10 cellular contexts compared by ENCODE assay signal in the genomic region with DNA sequence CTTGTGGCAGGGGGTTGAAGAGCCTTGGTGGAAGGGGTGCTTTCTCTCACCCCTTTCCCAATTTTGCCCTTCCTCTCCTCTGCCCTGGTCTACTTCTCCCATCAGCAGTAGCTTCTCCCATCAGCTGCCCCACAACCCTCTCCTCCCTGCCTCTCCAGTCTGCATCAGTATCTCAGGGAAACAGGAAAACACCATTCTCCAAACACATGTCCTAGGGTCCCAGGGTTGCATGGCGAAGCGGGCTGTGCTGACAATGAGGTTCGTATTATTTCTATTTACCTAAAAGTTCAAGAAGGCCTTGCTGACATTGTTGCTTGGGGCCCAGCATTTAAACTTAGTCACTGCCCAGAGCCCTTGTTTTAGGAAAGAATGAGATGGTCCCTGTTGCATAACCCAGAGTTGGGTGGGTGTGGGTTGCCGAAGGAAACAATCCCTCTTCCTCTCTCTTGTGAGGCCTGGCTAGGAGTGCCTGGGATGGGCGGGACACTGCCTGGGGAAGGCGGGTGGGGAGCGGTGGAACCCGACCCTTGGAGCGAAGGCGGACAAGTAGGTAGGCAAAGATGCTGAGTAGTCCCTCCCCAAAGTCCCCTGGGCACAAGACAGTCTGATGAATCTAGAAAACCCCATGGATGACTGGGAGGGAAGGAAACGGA. TPM values are rescaled to one million over a fixed set of nuclear protein-coding genes. Genes with fewer than 3 reads are reported as not detected.
DNase-seq lines count a peak whose midpoint lies in the region; ATAC-seq and TF ChIP-seq lines count a peak whose summit lies in the region.
"Had no signal": no experiment of that assay in that cellular context is flagged by ENCODE, and none has a peak within 500 bp of the region (broad histone marks: within the 10 kb centered on the region; RNA-seq: fewer than 3 reads in every experiment).

No MANE protein-coding gene starts in this region.

- peak overlapping the region in 35 of 59 donors; percentile 18 to 94 (median 86) for H3K27ac ChIP-seq in dorsolateral prefrontal cortex

- H3K9me3 Mint-ChIP-seq in natural killer cell treated with Interleukin-12 subunit alpha and Interleukin-12 subunit beta and Interleukin-15 and Interleukin-18, amount 100 ng/mL, for 72 hours, result no peaks in the 10 kb centered on the region
- no peaks in the 10 kb centered on the region for H3K9me3 Mint-ChIP-seq in natural killer cell

- H3K27ac Mint-ChIP-seq in natural killer cell treated with Interleukin-12 subunit alpha and Interleukin-12 subunit beta and Interleukin-15 and Interleukin-18, amount 100 ng/mL, for 72 hours, result no peak overlapping the region
- H3K27ac Mint-ChIP-seq in natural killer cell, result no peak overlapping the region

- no peak for DNase-seq in natural killer cell treated with Interleukin-12 subunit alpha and Interleukin-12 subunit beta and Interleukin-15 and Interleukin-18, amount 100 ng/mL, for 72 hours (ENCODE audit: low spot score)
- DNase-seq in natural killer cell (no peak), dorsolateral prefrontal cortex (no peak), mesenteric fat pad (ENCODE audit: low spot score) (peak; percentile 91), NCI-H82 (lab: John Stamatoyannopoulos, UW) (no peak)
- no peak for DNase-seq in stimulated activated CD4-positive, alpha-beta T cell treated with anti-CD3 and anti-CD28 coated beads, Interleukin-2, amount 100 ng/mL, for 48 hours
- DNase-seq: activated CD4-positive, alpha-beta T cell treated with anti-CD3 and anti-CD28 coated beads for 4 hours; pancreas had no signal

- no peak for TF ChIP-seq CTCF in natural killer cell (IDR thresholded peaks at IDR 0.05)
- TF ChIP-seq CTCF in dorsolateral prefrontal cortex (IDR thresholded peaks at IDR 0.05 in 54 of 56, conservative IDR thresholded peaks at IDR 0.05 in 2 of 56; ENCODE audit: low read depth in 1 of 56, partially characterized antibody in 56 of 56), result no peak

- peaks cover 7 to 12% of the 10 kb centered on the region in 2 donors for H3K27me3 Mint-ChIP-seq in natural killer cell treated with Interleukin-12 subunit alpha and Interleukin-12 subunit beta and Interleukin-15 and Interleukin-18, amount 100 ng/mL, for 72 hours
- H3K27me3 Mint-ChIP-seq in natural killer cell (ENCODE audit: low read depth in 2 of 2), result peaks cover 0 to 14% of the 10 kb centered on the region in 2 donors

- H3K4me3 Mint-ChIP-seq in natural killer cell treated with Interleukin-12 subunit alpha and Interleukin-12 subunit beta and Interleukin-15 and Interleukin-18, amount 100 ng/mL, for 72 hours, result peak overlapping the region; percentile 74
- H3K4me3 Mint-ChIP-seq in natural killer cell, result no peak overlapping the region

- H3K27me3 ChIP-seq in dorsolateral prefrontal cortex, result no peaks in the 10 kb centered on the region
- H3K27me3 ChIP-seq: pancreas had no signal

- intact Hi-C loops in natural killer cell (cut with micrococcal nuclease) (no loop called here), dorsolateral prefrontal cortex (cut with DNase I) (loop anchor here in 1 of 2 donors (5.0 kb wide), 1 partner anchor 86 kb away; a partner anchor contains a TSS)

- H3K36me3 Mint-ChIP-seq in natural killer cell treated with Interleukin-12 subunit alpha and Interleukin-12 subunit beta and Interleukin-15 and Interleukin-18, amount 100 ng/mL, for 72 hours, result no peaks in the 10 kb centered on the region
- no peaks in the 10 kb centered on the region for H3K36me3 Mint-ChIP-seq in natural killer cell

- peak overlapping the region in 19 of 59 donors; percentile 58 to 73 (median 66) for H3K4me3 ChIP-seq in dorsolateral prefrontal cortex

- peaks cover 23 to 30% of the 10 kb centered on the region in 2 donors for H3K4me1 Mint-ChIP-seq in natural killer cell treated with Interleukin-12 subunit alpha and Interleukin-12 subunit beta and Interleukin-15 and Interleukin-18, amount 100 ng/mL, for 72 hours (ENCODE audit: low read depth in 2 of 2)
- H3K4me1 Mint-ChIP-seq in natural killer cell, result peaks cover 14 to 29% of the 10 kb centered on the region in 2 donors

- no peak for ATAC-seq in natural killer cell treated with Interleukin-12 subunit alpha and Interleukin-12 subunit beta and Interleukin-15 and Interleukin-18, amount 100 ng/mL, for 72 hours
- ATAC-seq in natural killer cell (no peak), HG02884 (IDR thresholded peaks at IDR 0.05; ENCODE audit: unreplicated experiment) (no peak), GM18519 (IDR thresholded peaks at IDR 0.05; ENCODE audit: low FRiP score, unreplicated experiment) (no peak)

RNA-seq across cellular contexts. Expression of a gene that starts 1.3 kb away (rescaled TPM):
- total RNA-seq in natural killer cell treated with Interleukin-12 subunit alpha and Interleukin-12 subunit beta and Interleukin-15 and Interleukin-18, amount 100 ng/mL, for 72 hours, result not detected
- under 1 TPM in 1 of 3 donors, not detected in 2; 0.61 TPM for total RNA-seq in natural killer cell
- total RNA-seq in dorsolateral prefrontal cortex, result 10 to 100 TPM in 119 of 120 experiments, 1 to 10 TPM in 1; 9.9 to 54.8 (median 21.6) TPM
- 195 TPM for total RNA-seq in mesenteric fat pad

RNA-seq across cellular contexts. Expression of a gene that starts 7.1 kb away (rescaled TPM):
- under 1 TPM in 1 of 2 donors, not detected in 1; 0.26 TPM for total RNA-seq in natural killer cell treated with Interleukin-12 subunit alpha and Interleukin-12 subunit beta and Interleukin-15 and Interleukin-18, amount 100 ng/mL, for 72 hours
- total RNA-seq in natural killer cell, result not detected
- under 1 TPM in 4 of 120 experiments, not detected in 116; 0.20 to 0.47 (median 0.30) TPM for total RNA-seq in dorsolateral prefrontal cortex
- total RNA-seq in mesenteric fat pad, result not detected

RNA-seq across cellular contexts. Expression of a gene that starts 17.0 kb away (rescaled TPM):
- 10 to 100 TPM; 56.5 to 60.3 TPM for total RNA-seq in natural killer cell treated with Interleukin-12 subunit alpha and Interleukin-12 subunit beta and Interleukin-15 and Interleukin-18, amount 100 ng/mL, for 72 hours
- total RNA-seq in natural killer cell, result 10 to 100 TPM; 32.6 to 48.0 (median 42.6) TPM
- total RNA-seq in dorsolateral prefrontal cortex, result 100 to 1,000 TPM in 119 of 120 experiments, 10 to 100 TPM in 1; 74.6 to 263 (median 181) TPM
- total RNA-seq in mesenteric fat pad, result 46.2 TPM

RNA-seq across cellular contexts. Expression of a gene that starts 46.4 kb away (rescaled TPM):
- 1 to 10 TPM; 2.4 to 2.8 TPM for total RNA-seq in natural killer cell treated with Interleukin-12 subunit alpha and Interleukin-12 subunit beta and Interleukin-15 and Interleukin-18, amount 100 ng/mL, for 72 hours
- total RNA-seq in natural killer cell (1 to 10 TPM in 2 of 3 donors, under 1 TPM in 1; 0.95 to 1.8 (median 1.0) TPM), dorsolateral prefrontal cortex (100 to 1,000 TPM in 57 of 120 experiments, 10 to 100 TPM in 63; 51.8 to 194 (median 96.4) TPM), mesenteric fat pad (210 TPM)

Comparison
In these comparisons a context has a peak if more than half of its experiments do, and no peak if none do; other contexts are left out.
1. RNA of a gene that starts 1.3 kb away (total RNA-seq): 195 TPM in mesenteric fat pad (single experiment) and 9.9 to 54.8 TPM in dorsolateral prefrontal cortex; 0.61 TPM in natural killer cell and not detected in natural killer cell treated with Interleukin-12 subunit alpha and Interleukin-12 subunit beta and Interleukin-15 and Interleukin-18, amount 100 ng/mL, for 72 hours; every median in the first group is over 4 times any median in the second.